Comparison of ENCODE assay signal across 17 cellular contexts in the genomic region with DNA sequence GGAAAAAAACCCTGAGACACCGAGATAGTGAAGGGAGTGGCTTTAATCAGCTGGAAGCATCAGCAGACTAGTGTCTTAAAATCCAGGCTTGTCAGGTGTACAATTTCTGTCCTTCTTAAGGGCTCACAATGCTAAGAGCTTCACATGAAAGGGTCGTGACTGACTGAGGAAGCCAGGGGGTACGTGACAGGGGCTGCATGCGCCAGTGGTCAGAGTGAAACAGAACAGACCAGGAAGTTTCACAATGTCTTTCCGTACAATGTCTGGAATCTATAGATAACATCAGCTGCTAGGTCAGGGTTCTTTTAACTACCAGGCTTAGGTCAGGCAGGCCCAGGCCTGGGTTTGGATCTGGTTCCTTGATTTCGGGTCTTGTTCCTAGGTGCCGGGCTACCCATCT.
DNase-seq lines count a peak whose midpoint lies in the region; ATAC-seq lines count a peak whose summit lies in the region.
"Had no signal": no experiment of that assay in that cellular context is flagged by ENCODE, and none has a peak within 500 bp of the region (broad histone marks: within the 10 kb centered on the region; RNA-seq: fewer than 3 reads in every experiment).

No MANE protein-coding gene starts in this region.

- DNase-seq in ELF-1 (ENCODE audit: low read depth, low spot score) (peak; percentile 45), MV-4-11 (lab: John Stamatoyannopoulos, UW) (peak; percentile 30), UCSD-AML1 (lab: John Stamatoyannopoulos, UW; ENCODE audit: unreplicated experiment) (peak; percentile 20), neuronal stem cell (ENCODE audit: low spot score) (no peak), SHP77 treated with DMSO at 0.1 percent for 48 hours (lab: John Stamatoyannopoulos, UW) (no peak), SW480 (ENCODE audit: low spot score) (no peak)
- DNase-seq: CD8-positive, alpha-beta T cell; COR-L47; DMS153; DMS79 treated with DMSO at 0.1 percent for 48 hours; EL; GDM1; HFFc6; IMR-90 had no signal

- no peak overlapping the region for H3K18ac ChIP-seq in neuronal stem cell (ENCODE audit: low read length)

- no peak overlapping the region for H3K14ac ChIP-seq in neuronal stem cell (ENCODE audit: low read length)

- H3K36me3 ChIP-seq in neuronal stem cell (replicated peaks in 1 of 2; ENCODE audit: control insufficient read depth in 2 of 2, insufficient read depth in 2 of 2, low read length in 2 of 2) = no peaks in the 10 kb centered on the region
- H3K36me3 ChIP-seq: HAP-1 had no signal

- no CpG with 5 or more reads among the region's 7 CpGs for WGBS in neuronal stem cell (ENCODE audit: extremely low coverage in 2 of 2, insufficient read length in 2 of 2, insufficient replicate concordance in 1 of 2), 2 donors

- no peaks in the 10 kb centered on the region for H3K9me3 ChIP-seq in neuronal stem cell (replicated peaks in 1 of 2; ENCODE audit: control insufficient read depth in 2 of 2, insufficient read depth in 1 of 2, low read depth in 1 of 2, low read length in 2 of 2)
- H3K9me3 ChIP-seq: A549, HAP-1 had no signal

- H2BK15ac ChIP-seq in neuronal stem cell (ENCODE audit: low read length) = no peak overlapping the region

- no peak overlapping the region for H2BK120ac ChIP-seq in neuronal stem cell (ENCODE audit: low read depth, low read length)

- no peaks in the 10 kb centered on the region for H3K27me3 ChIP-seq in neuronal stem cell (ENCODE audit: control insufficient read depth in 3 of 3, insufficient read depth in 3 of 3, low read depth in 1 of 3, low read length in 3 of 3)

- no peak overlapping the region for H3K4ac ChIP-seq in neuronal stem cell (ENCODE audit: low read length)

- H2AFZ ChIP-seq in neuronal stem cell (ENCODE audit: low read length) = peak overlapping the region; percentile 17

- no peak for ATAC-seq in HG02759 (IDR thresholded peaks at IDR 0.05; ENCODE audit: unreplicated experiment)
- ATAC-seq: A549; CD8-positive, alpha-beta T cell had no signal

- H3K79me1 ChIP-seq in neuronal stem cell (ENCODE audit: low read depth, low read length) = no peaks in the 10 kb centered on the region

- H3K27ac ChIP-seq in neuronal stem cell (replicated peaks; ENCODE audit: low read length) = no peak overlapping the region
- H3K27ac ChIP-seq: A549 had no signal

- no peak overlapping the region for H2AK5ac ChIP-seq in neuronal stem cell (ENCODE audit: low read depth, low read length)

- H4K91ac ChIP-seq in neuronal stem cell (ENCODE audit: low read depth, low read length, poor library complexity) = no peak overlapping the region

- no peak overlapping the region for H4K8ac ChIP-seq in neuronal stem cell (ENCODE audit: low read depth, low read length)

- no peak overlapping the region for H3K4me3 ChIP-seq in neuronal stem cell (ENCODE audit: low read length in 2 of 2)
- H3K4me3 ChIP-seq: A549, HAP-1 had no signal

- no peak overlapping the region for H3K9ac ChIP-seq in neuronal stem cell (ENCODE audit: low read depth, low read length, poor library complexity)

- H3K4me1 ChIP-seq in neuronal stem cell (ENCODE audit: control insufficient read depth in 2 of 2, insufficient read depth in 1 of 2, low read depth in 1 of 2, low read length in 2 of 2) = no peaks in the 10 kb centered on the region
- H3K4me1 ChIP-seq: A549, HAP-1 had no signal

- no peak overlapping the region for H3K23ac ChIP-seq in neuronal stem cell (ENCODE audit: low read depth, low read length, poor library complexity)

- H2BK5ac ChIP-seq in neuronal stem cell (ENCODE audit: low read length) = no peak overlapping the region

- no peak overlapping the region for H2BK12ac ChIP-seq in neuronal stem cell (ENCODE audit: low read length)

- no peak overlapping the region for H3K4me2 ChIP-seq in neuronal stem cell (ENCODE audit: insufficient read depth, low read length, poor library complexity, severe bottlenecking)
- H3K4me2 ChIP-seq: A549 had no signal

Comparison
In these comparisons a context has a peak if more than half of its experiments do, and no peak if none do; other contexts are left out.
1. DNase-seq: peak in ELF-1 (single experiment), MV-4-11 (single experiment) and UCSD-AML1 (single experiment); none in neuronal stem cell (single experiment), SHP77 treated with DMSO at 0.1 percent for 48 hours (single experiment) and SW480 (single experiment).